In genomic region chr21:39685991-39686390, GRCh38 we compare ENCODE assay signal across 1 cellular context.
TF ChIP-seq lines count a peak whose summit lies in the region.

No MANE protein-coding gene starts in this region.

TF ChIP-seq in K562, 482 proteins besides CTCF, POLR2A, EP300 and RAD21 (continued from another document):
- TF ChIP-seq, protein P1, sequence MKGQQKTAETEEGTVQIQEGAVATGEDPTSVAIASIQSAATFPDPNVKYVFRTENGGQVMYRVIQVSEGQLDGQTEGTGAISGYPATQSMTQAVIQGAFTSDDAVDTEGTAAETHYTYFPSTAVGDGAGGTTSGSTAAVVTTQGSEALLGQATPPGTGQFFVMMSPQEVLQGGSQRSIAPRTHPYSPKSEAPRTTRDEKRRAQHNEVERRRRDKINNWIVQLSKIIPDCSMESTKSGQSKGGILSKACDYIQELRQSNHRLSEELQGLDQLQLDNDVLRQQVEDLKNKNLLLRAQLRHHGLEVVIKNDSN (CRISPR knock-in tag; IDR thresholded peaks at IDR 0.05) = 0 out of 2 replicates have a peak, but pooled peaks have one; percentile 18
- no peak for TF ChIP-seq ZNF224 (CRISPR knock-in tag; IDR thresholded peaks at IDR 0.05)
